20 cellular contexts compared by ENCODE assay signal in genomic region chr5:74501674-74502478, GRCh38.
DNase-seq lines count a peak whose midpoint lies in the region; ATAC-seq and TF ChIP-seq lines count a peak whose summit lies in the region.
"Had no signal": no experiment of that assay in that cellular context is flagged by ENCODE, and none has a peak within 500 bp of the region (broad histone marks: within the 10 kb centered on the region; RNA-seq: fewer than 3 reads in every experiment).

No MANE protein-coding gene starts in this region.

- no peaks in the 10 kb centered on the region for H3K27me3 ChIP-seq in left ventricle myocardium inferior (ENCODE audit: low read depth)
- H3K27me3 ChIP-seq in esophagus muscularis mucosa, result no peaks in the 10 kb centered on the region
- H3K27me3 ChIP-seq: MG63 had no signal

- peaks cover 39% of the 10 kb centered on the region for H3K4me1 Mint-ChIP-seq in neural crest cell
- H3K4me1 Mint-ChIP-seq in activated naive CD4-positive, alpha-beta T cell treated with anti-CD3 and anti-CD28 coated beads, Interleukin-2, amount 10 ng/mL, durations not matched to agents 7 days and 5 days, result no peaks in the 10 kb centered on the region

- TF ChIP-seq POLR2A in esophagus muscularis mucosa (IDR thresholded peaks at IDR 0.05; ENCODE audit: low read depth), result no peak

- CTCF ChIA-PET in activated naive CD4-positive, alpha-beta T cell treated with anti-CD3 and anti-CD28 coated beads, Interleukin-2, amount 10 ng/mL, durations not matched to agents 7 days and 5 days (lab: Charles Lee), result no interaction called here

- no peaks in the 10 kb centered on the region for H3K27me3 Mint-ChIP-seq in neural crest cell (ENCODE audit: low read depth)
- no peaks in the 10 kb centered on the region for H3K27me3 Mint-ChIP-seq in activated naive CD4-positive, alpha-beta T cell treated with anti-CD3 and anti-CD28 coated beads, Interleukin-2, amount 10 ng/mL, durations not matched to agents 7 days and 5 days

- H3K4me3 ChIP-seq in left ventricle myocardium inferior (no peak overlapping the region), esophagus muscularis mucosa (no peak overlapping the region)
- H3K4me3 ChIP-seq: GM23248, MG63 had no signal

- TF ChIP-seq CTCF in left ventricle myocardium inferior (IDR thresholded peaks at IDR 0.05; ENCODE audit: borderline replicate concordance) (no peak), esophagus muscularis mucosa (IDR thresholded peaks at IDR 0.05) (no peak), neural crest cell (conservative IDR thresholded peaks at IDR 0.05) (no peak)

- peak overlapping the region; percentile 13 for H3K27ac Mint-ChIP-seq in neural crest cell (ENCODE audit: unreplicated experiment)
- no peak overlapping the region for H3K27ac Mint-ChIP-seq in activated naive CD4-positive, alpha-beta T cell treated with anti-CD3 and anti-CD28 coated beads, Interleukin-2, amount 10 ng/mL, durations not matched to agents 7 days and 5 days

- H3K27ac ChIP-seq in left ventricle myocardium inferior (replicated peaks) (peak overlapping the region; percentile 29), esophagus muscularis mucosa (replicated peaks in 1 of 4) (no peak overlapping the region)
- H3K27ac ChIP-seq: GM23248 had no signal

- ATAC-seq in Right ventricle myocardium superior (ENCODE audit: poor library complexity) (no peak), HG03159 (IDR thresholded peaks at IDR 0.05; ENCODE audit: unreplicated experiment) (no peak)
- ATAC-seq: SK-N-SH treated with all-trans-retinoic acid at 6 μM for 48 hours had no signal

- TF ChIP-seq EP300 in esophagus muscularis mucosa (IDR thresholded peaks at IDR 0.05), result no peak

- H3K4me1 ChIP-seq in left ventricle myocardium inferior (peaks cover 19% of the 10 kb centered on the region), esophagus muscularis mucosa (peaks cover 5 to 11% (median 8%) of the 10 kb centered on the region in 4 donors)

- H3K9me3 Mint-ChIP-seq in neural crest cell, result no peaks in the 10 kb centered on the region
- H3K9me3 Mint-ChIP-seq in activated naive CD4-positive, alpha-beta T cell treated with anti-CD3 and anti-CD28 coated beads, Interleukin-2, amount 10 ng/mL, durations not matched to agents 7 days and 5 days, result no peaks in the 10 kb centered on the region

- H3K36me3 ChIP-seq in left ventricle myocardium inferior (no peaks in the 10 kb centered on the region), esophagus muscularis mucosa (no peaks in the 10 kb centered on the region)
- H3K36me3 ChIP-seq: MG63 had no signal

- H3K9me3 ChIP-seq in left ventricle myocardium inferior (replicated peaks) (no peaks in the 10 kb centered on the region), esophagus muscularis mucosa (no peaks in the 10 kb centered on the region)
- H3K9me3 ChIP-seq: MG63 had no signal

- 89% methylated on average over 5 of the region's 5 CpGs for WGBS in esophagus muscularis mucosa

- no peak overlapping the region for H3K4me3 Mint-ChIP-seq in neural crest cell
- no peak overlapping the region for H3K4me3 Mint-ChIP-seq in activated naive CD4-positive, alpha-beta T cell treated with anti-CD3 and anti-CD28 coated beads, Interleukin-2, amount 10 ng/mL, durations not matched to agents 7 days and 5 days

- intact Hi-C loops in left ventricle myocardium inferior (cut with micrococcal nuclease) (no loop called here), Right ventricle myocardium superior (cut with DNase I) (no loop called here), esophagus muscularis mucosa (cut with DNase I) (no loop called here)

- no peaks in the 10 kb centered on the region for H3K36me3 Mint-ChIP-seq in neural crest cell (ENCODE audit: low read depth)
- H3K36me3 Mint-ChIP-seq in activated naive CD4-positive, alpha-beta T cell treated with anti-CD3 and anti-CD28 coated beads, Interleukin-2, amount 10 ng/mL, durations not matched to agents 7 days and 5 days, result no peaks in the 10 kb centered on the region

- no peak for DNase-seq in left ventricle myocardium inferior
- DNase-seq in Right ventricle myocardium superior, result no peak
- peak; percentile 7 for DNase-seq in esophagus muscularis mucosa (ENCODE audit: extremely low spot score)
- no peak for DNase-seq in neural crest cell (ENCODE audit: low read depth, low spot score)
- no peak for DNase-seq in RKO (ENCODE audit: low spot score)
- DNase-seq in ecto neural progenitor cell (ENCODE audit: low spot score), result no peak
- no peak for DNase-seq in activated naive CD4-positive, alpha-beta T cell treated with anti-CD3 and anti-CD28 coated beads, Interleukin-2, amount 10 ng/mL, durations not matched to agents 7 days and 5 days
- DNase-seq: 8988T, GDM1, GM23248, HCEC 1CT, MG63, NCI-H1092, NCI-H146, NCI-H2171 treated with DMSO at 0.1 percent for 48 hours, NCI-H446, RPMI8226, SIG-M5 had no signal
